In the genomic region with DNA sequence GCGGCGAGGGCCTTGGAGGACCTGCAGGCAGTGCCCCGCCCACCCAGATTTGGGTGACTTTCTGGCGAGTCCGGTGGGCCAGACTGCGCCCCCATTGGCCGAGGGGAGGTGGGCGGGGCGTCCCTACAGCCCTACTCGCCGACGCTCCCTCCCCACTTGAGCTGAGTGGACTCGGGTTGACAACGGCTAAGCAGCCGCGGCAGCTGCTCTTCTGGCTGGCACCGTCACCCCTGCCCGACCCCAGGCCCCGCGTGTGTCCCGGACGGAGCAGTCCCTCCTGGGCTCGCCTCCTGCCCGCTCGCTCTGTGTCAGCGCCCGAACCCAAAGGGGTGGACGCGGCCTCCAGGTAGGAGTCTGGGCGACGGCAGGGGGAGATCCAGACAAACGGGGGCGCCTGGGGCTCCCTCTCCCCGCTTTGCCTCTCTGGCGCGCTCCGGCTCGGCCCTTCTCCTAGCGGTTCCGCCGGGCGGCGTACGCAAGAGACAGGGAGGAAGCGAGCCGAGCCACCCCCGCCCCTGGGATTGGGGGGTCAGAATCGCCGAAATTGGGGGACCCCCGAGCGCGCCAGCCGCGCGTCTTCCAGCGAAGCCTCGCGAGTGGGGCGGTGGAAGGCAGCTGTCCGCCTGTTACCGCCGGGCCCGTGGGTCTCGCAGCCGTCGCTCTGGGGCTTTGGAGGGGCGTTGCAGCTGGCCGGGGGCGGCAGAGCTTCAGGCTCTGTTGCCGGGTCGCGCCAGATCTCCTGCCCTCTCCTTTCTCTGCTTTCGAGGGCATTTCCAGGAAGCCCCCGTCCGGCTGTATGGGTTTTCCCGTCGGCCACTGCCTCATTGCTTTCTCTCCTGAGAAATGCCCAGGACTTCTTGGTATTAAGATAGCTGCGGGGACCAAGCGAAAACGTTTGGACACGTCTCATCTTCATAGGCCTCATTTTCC, we compare ENCODE assay signal across 8 cellular contexts. TPM values are rescaled to one million over a fixed set of nuclear protein-coding genes. Genes with fewer than 3 reads are reported as not detected.
DNase-seq lines count a peak whose midpoint lies in the region; ATAC-seq and TF ChIP-seq lines count a peak whose summit lies in the region.

No MANE protein-coding gene starts in this region.

- peak; percentile 40 for ATAC-seq in GM21447 (IDR thresholded peaks at IDR 0.05; ENCODE audit: unreplicated experiment)
- peak; percentile 78 for ATAC-seq in PC-3
- ATAC-seq in HG03196 (IDR thresholded peaks at IDR 0.05; ENCODE audit: unreplicated experiment), result no peak

- H3K9ac ChIP-seq in PC-3 (ENCODE audit: low read length), result no peak overlapping the region

- peak overlapping the region; percentile 80 for H3K4me2 ChIP-seq in PC-3 (ENCODE audit: low read length)

- no TSS peak for BruUV-seq in PC-3 (replicated peaks; lab: Mats Ljungman, UMichigan)

- no peaks in the 10 kb centered on the region for H3K9me3 ChIP-seq in PC-3 (ENCODE audit: low read length)

- TF ChIP-seq CTCF in PC-3 (conservative IDR thresholded peaks at IDR 0.05; ENCODE audit: low read depth, low read length), result no peak

- no peaks in the 10 kb centered on the region for H3F3A ChIP-seq in PC-3 (ENCODE audit: low read length, unreplicated experiment)

- peak in 8 of 14 donors; percentile 4 to 52 (median 34) for DNase-seq in C1 segment of cervical spinal cord (lab: John Stamatoyannopoulos, UW)
- DNase-seq in PC-3, result peak; percentile 29
- DNase-seq in cerebellum (ENCODE audit: low spot score), result peak; percentile 22
- DNase-seq in islet precursor cell, result peak; percentile 91
- no peak for DNase-seq in skeletal muscle cell (ENCODE audit: low read depth)
- DNase-seq in NK-92 treated with Interleukin-12 subunit alpha and Interleukin-12 subunit beta, amount 100 ng/mL, for 24 hours (lab: John Stamatoyannopoulos, UW), result no peak

- no peaks in the 10 kb centered on the region for H3K27me3 ChIP-seq in PC-3 (ENCODE audit: low read length)

- POLR2A ChIA-PET in PC-3 (lab: Charles Lee; ENCODE audit: unreplicated experiment), result no interaction called here

- H3K9me2 ChIP-seq in PC-3 (replicated peaks; ENCODE audit: low read length), result no peaks in the 10 kb centered on the region

- no peaks in the 10 kb centered on the region for H3K36me3 ChIP-seq in PC-3 (ENCODE audit: low read depth, low read length)

- CTCF ChIA-PET in PC-3 (lab: Charles Lee), result no interaction called here

- no peaks in the 10 kb centered on the region for H4K20me1 ChIP-seq in PC-3 (ENCODE audit: low read length)

- no peaks in the 10 kb centered on the region for H3K79me2 ChIP-seq in PC-3 (ENCODE audit: low read length)

- intact Hi-C loops in PC-3 (cut with micrococcal nuclease), result no loop called here

- H2AFZ ChIP-seq in PC-3 (ENCODE audit: low read length), result peak overlapping the region; percentile 68

- H3K4me3 ChIP-seq in PC-3 (ENCODE audit: low read length) (peak overlapping the region; percentile 60), skeletal muscle cell (ENCODE audit: low read depth, low read length) (peak overlapping the region; percentile 55)

- H3K27ac ChIP-seq in PC-3 (ENCODE audit: low read length), result no peak overlapping the region

- H3K4me1 ChIP-seq in PC-3 (ENCODE audit: insufficient read depth, low read length), result no peaks in the 10 kb centered on the region

RNA-seq across cellular contexts. Expression of a gene that starts 46.3 kb away (rescaled TPM):
- total RNA-seq in PC-3 (2014; rRNA removed) (0.69 and 0.91 TPM in 2 replicates), cerebellum (3.7 TPM)

Comparison
In these comparisons a context has a peak if more than half of its experiments do, and no peak if none do; other contexts are left out.
1. DNase-seq: peak in C1 segment of cervical spinal cord (8 of 14), PC-3 (single experiment), cerebellum (single experiment) and islet precursor cell (single experiment); none in skeletal muscle cell (single experiment) and NK-92 treated with Interleukin-12 subunit alpha and Interleukin-12 subunit beta, amount 100 ng/mL, for 24 hours (single experiment).